ENCODE assay signal across 29 cellular contexts in genomic region chr7:123604739-123605138, GRCh38. TPM values are rescaled to one million over a fixed set of nuclear protein-coding genes. Genes with fewer than 3 reads are reported as not detected.
"Had no signal": no experiment of that assay in that cellular context is flagged by ENCODE, and none has a peak within 500 bp of the region (broad histone marks: within the 10 kb centered on the region; RNA-seq: fewer than 3 reads in every experiment).

No MANE protein-coding gene starts in this region.

- H3K4me3 ChIP-seq: colonic mucosa, dorsolateral prefrontal cortex, esophagus squamous epithelium, heart left ventricle, lung, neural progenitor cell, thyroid gland, upper lobe of right lung had no signal

- H3K4me1 ChIP-seq: colonic mucosa, esophagus squamous epithelium, thyroid gland, upper lobe of right lung had no signal

- FAIRE-seq: keratinocyte, TTC549 had no signal

- H2AFZ ChIP-seq: neural progenitor cell had no signal

- H3K27me3 ChIP-seq: colonic mucosa, heart left ventricle, neural progenitor cell, thyroid gland, upper lobe of right lung had no signal

- H3K27ac ChIP-seq: colonic mucosa, dorsolateral prefrontal cortex, esophagus squamous epithelium, neural progenitor cell, thyroid gland, upper lobe of right lung, WERI-Rb-1 had no signal

- DNase-seq: activated CD4-positive, alpha-beta T cell treated with anti-CD3 and anti-CD28 coated beads, Interleukin-2, amount 10 ng/mL, durations not matched to agents 7 days and 5 days; activated CD4-positive, CD25-positive, alpha-beta regulatory T cell treated with anti-CD3 and anti-CD28 coated beads, Interleukin-2, amount 50 U/mL, for 72 hours; activated CD8-positive, alpha-beta memory T cell treated with anti-CD3 and anti-CD28 coated beads, Interleukin-2, amount 10 ng/mL, durations not matched to agents 7 days and 5 days; activated CD8-positive, alpha-beta T cell treated with anti-CD3 and anti-CD28 coated beads for 36 hours; activated gamma-delta T cell treated with Interleukin-2 at 50 U/mL for 16 hours; aorta; central memory CD4-positive, alpha-beta T cell; colonic mucosa; dorsolateral prefrontal cortex; effector memory CD8-positive, alpha-beta T cell; esophagus squamous epithelium; heart left ventricle; left colon; naive thymus-derived CD8-positive, alpha-beta T cell; posterior cingulate gyrus; retina; stimulated activated CD4-positive, alpha-beta T cell treated with anti-CD3 and anti-CD28 coated beads, Interleukin-4, amount 100 ng/mL, for 4 hours; stimulated activated naive CD8-positive, alpha-beta T cell treated with anti-CD3 and anti-CD28 coated beads, Interleukin-15, Interleukin-2, amounts not matched to agents 100 U/mL and 50 U/mL, for 24 hours; T-helper 1 cell; thyroid gland; upper lobe of right lung; WERI-Rb-1 had no signal

- ATAC-seq: activated CD8-positive, alpha-beta memory T cell treated with anti-CD3 and anti-CD28 coated beads, Interleukin-2, amount 10 ng/mL, durations not matched to agents 7 days and 5 days; activated CD8-positive, alpha-beta T cell treated with anti-CD3 and anti-CD28 coated beads for 36 hours; effector memory CD8-positive, alpha-beta T cell; heart left ventricle; left colon; naive thymus-derived CD8-positive, alpha-beta T cell; stimulated activated naive CD8-positive, alpha-beta T cell treated with anti-CD3 and anti-CD28 coated beads, Interleukin-15, Interleukin-2, amounts not matched to agents 100 U/mL and 50 U/mL, for 24 hours; upper lobe of right lung had no signal

- H3K36me3 ChIP-seq: colonic mucosa, esophagus squamous epithelium, heart left ventricle, neural progenitor cell, thyroid gland, upper lobe of right lung, WERI-Rb-1 had no signal

- H3K9me3 ChIP-seq: colonic mucosa, esophagus squamous epithelium, heart left ventricle, thyroid gland, upper lobe of right lung had no signal

RNA-seq across cellular contexts. Expression of gene ASB15, which starts 3.1 kb away (rescaled TPM):
- total RNA-seq: activated CD4-positive, alpha-beta T cell treated with anti-CD3 and anti-CD28 coated beads, Interleukin-2, amount 10 ng/mL, durations not matched to agents 7 days and 5 days; activated CD8-positive, alpha-beta memory T cell treated with anti-CD3 and anti-CD28 coated beads, Interleukin-2, amount 10 ng/mL, durations not matched to agents 7 days and 5 days; activated CD8-positive, alpha-beta T cell treated with anti-CD3 and anti-CD28 coated beads for 36 hours; activated T-helper 1 cell treated with anti-CD3 and anti-CD28 coated beads, Interleukin-12 subunit alpha, Interleukin-12 subunit beta, Interleukin-2, Interleukin-4 antibody, amounts not matched to agents 30 ng/mL and 10 ng/mL and 1 ng/mL, durations not matched to agents 14 hours and 24 hours and 36 hours; aorta; colonic mucosa; dorsolateral prefrontal cortex; esophagus squamous epithelium; left colon; lung; naive thymus-derived CD8-positive, alpha-beta T cell; omental fat pad; subcutaneous adipose tissue; thyroid gland; upper lobe of right lung had no signal
- polyA plus RNA-seq: keratinocyte, lung had no signal

RNA-seq across cellular contexts. Expression of gene LMOD2, which starts 50.9 kb away (rescaled TPM):
- total RNA-seq: activated CD4-positive, alpha-beta T cell treated with anti-CD3 and anti-CD28 coated beads, Interleukin-2, amount 10 ng/mL, durations not matched to agents 7 days and 5 days; activated CD8-positive, alpha-beta memory T cell treated with anti-CD3 and anti-CD28 coated beads, Interleukin-2, amount 10 ng/mL, durations not matched to agents 7 days and 5 days; activated CD8-positive, alpha-beta T cell treated with anti-CD3 and anti-CD28 coated beads for 36 hours; activated T-helper 1 cell treated with anti-CD3 and anti-CD28 coated beads, Interleukin-12 subunit alpha, Interleukin-12 subunit beta, Interleukin-2, Interleukin-4 antibody, amounts not matched to agents 30 ng/mL and 10 ng/mL and 1 ng/mL, durations not matched to agents 14 hours and 24 hours and 36 hours; aorta; colonic mucosa; dorsolateral prefrontal cortex; esophagus squamous epithelium; left colon; naive thymus-derived CD8-positive, alpha-beta T cell; omental fat pad; subcutaneous adipose tissue; thyroid gland had no signal
- polyA plus RNA-seq: keratinocyte, lung had no signal
